In the genomic region with DNA sequence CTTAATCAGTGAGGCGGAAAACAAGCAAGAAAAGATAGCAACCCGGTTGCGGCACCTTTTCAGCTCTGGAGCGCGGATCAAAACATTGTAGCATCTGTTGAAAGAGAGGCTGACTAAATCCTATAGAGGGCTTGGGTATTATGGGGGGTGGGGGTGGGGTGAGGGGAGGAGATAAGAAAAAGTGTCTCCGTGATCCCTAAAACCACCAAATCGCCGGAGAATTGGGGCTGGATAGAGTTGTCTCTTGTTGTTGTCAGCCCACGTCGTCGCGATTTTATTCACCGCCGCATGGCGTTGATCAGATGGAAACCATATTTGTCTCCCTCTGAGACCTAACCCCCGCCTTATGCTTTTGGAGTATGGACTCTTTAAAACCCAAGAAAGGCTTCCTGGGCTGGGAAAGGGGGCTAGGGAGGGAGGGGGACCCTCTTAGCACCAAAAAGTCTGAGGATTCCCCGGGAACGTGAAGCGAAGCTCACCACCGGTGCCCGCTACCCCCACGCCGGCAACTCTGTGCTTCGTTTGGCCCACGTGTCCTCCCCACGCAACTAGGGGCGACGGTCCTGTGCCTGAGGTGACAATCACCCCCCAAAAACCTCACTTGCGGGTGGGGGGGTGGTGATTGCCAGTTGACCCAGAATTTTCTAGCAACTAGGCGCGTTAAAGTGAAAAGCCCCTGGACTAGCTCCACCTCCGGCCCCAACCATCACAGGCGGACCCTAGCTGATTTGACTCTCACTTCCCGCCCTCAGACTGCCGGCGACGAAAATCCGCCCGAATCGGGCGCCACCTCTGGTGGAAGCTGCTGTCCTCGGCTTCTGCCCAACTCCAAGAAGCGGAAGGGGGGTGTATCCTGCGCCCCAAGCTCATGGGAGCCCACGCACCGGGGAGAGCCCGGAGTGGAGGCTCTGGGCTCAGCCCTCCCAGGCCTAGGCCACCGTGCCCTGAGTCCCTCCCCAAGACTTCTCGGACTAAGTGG, we compare ENCODE assay signal across 11 cellular contexts. TPM values are rescaled to one million over a fixed set of nuclear protein-coding genes. Genes with fewer than 3 reads are reported as not detected.
A peak's percentile ranks its signal among the peaks of the same experiment; 100 is the strongest.
DNase-seq lines count a peak whose midpoint lies in the region; ATAC-seq and TF ChIP-seq lines count a peak whose summit lies in the region.
"Had no signal": no experiment of that assay in that cellular context is flagged by ENCODE, and none has a peak within 500 bp of the region (broad histone marks: within the 10 kb centered on the region; RNA-seq: fewer than 3 reads in every experiment).

No MANE protein-coding gene starts in this region.

- CTCF ChIA-PET in CD4-positive, alpha-beta T cell (lab: Charles Lee) = no interaction called here
- CTCF ChIA-PET in Calu3 (lab: Charles Lee) = no interaction called here

- POLR2A ChIA-PET in CD4-positive, alpha-beta T cell (lab: Charles Lee) = no interaction called here

- BruUV-seq in Calu3 (replicated peaks; lab: Mats Ljungman, UMichigan) = no TSS peak

- H3K4me1 ChIP-seq in ascending aorta (peaks cover 2 to 6% of the 10 kb centered on the region in 2 donors), lower lobe of right lung (peaks cover 8% of the 10 kb centered on the region)

- H3K27ac Mint-ChIP-seq in CD4-positive, alpha-beta T cell = no peak overlapping the region
- H3K27ac Mint-ChIP-seq in Calu3 (ENCODE audit: unreplicated experiment) = no peak overlapping the region
- H3K27ac Mint-ChIP-seq: activated T-helper 2 cell treated with anti-CD3 and anti-CD28 coated beads, Interferon-gamma antibody, Interleukin-2, Interleukin-4, amounts not matched to agents 10 μg/mL and 5 μg/mL and 100 μg/mL, durations not matched to agents 14 hours and 24 hours and 36 hours; natural killer cell treated with Interleukin-12 subunit alpha and Interleukin-12 subunit beta and Interleukin-15 and Interleukin-18, amount 100 ng/mL, for 72 hours had no signal

- H3K9me3 ChIP-seq in CD4-positive, alpha-beta T cell (ENCODE audit: control insufficient read depth, low read length) = peaks cover 23% of the 10 kb centered on the region
- H3K9me3 ChIP-seq in ascending aorta = no peaks in the 10 kb centered on the region
- H3K9me3 ChIP-seq in lower lobe of right lung = no peaks in the 10 kb centered on the region

- H3K36me3 ChIP-seq in ascending aorta (no peaks in the 10 kb centered on the region), lower lobe of right lung (no peaks in the 10 kb centered on the region)

- peaks cover 89% of the 10 kb centered on the region for H3K27me3 ChIP-seq in CD4-positive, alpha-beta T cell (ENCODE audit: control insufficient read depth, insufficient read depth, low read length)
- H3K27me3 ChIP-seq in ascending aorta (peaks cover 36% of the 10 kb centered on the region), lower lobe of right lung (ENCODE audit: low read depth) (peaks cover 85% of the 10 kb centered on the region)

- ATAC-seq in CD4-positive, alpha-beta T cell (ENCODE audit: poor library complexity) = no peak
- ATAC-seq in GM21529 (IDR thresholded peaks at IDR 0.05; ENCODE audit: unreplicated experiment) (peak; percentile 57), lower lobe of right lung (peak; percentile 11 to 37), HG02588 (IDR thresholded peaks at IDR 0.05; ENCODE audit: unreplicated experiment) (no peak), HG03196 (IDR thresholded peaks at IDR 0.05; ENCODE audit: unreplicated experiment) (no peak)

- H3K4me3 Mint-ChIP-seq in CD4-positive, alpha-beta T cell = peak overlapping the region; percentile 1
- no peak overlapping the region for H3K4me3 Mint-ChIP-seq in Calu3 (ENCODE audit: low read depth, unreplicated experiment)
- H3K4me3 Mint-ChIP-seq: natural killer cell treated with Interleukin-12 subunit alpha and Interleukin-12 subunit beta and Interleukin-15 and Interleukin-18, amount 100 ng/mL, for 72 hours had no signal

- H3K36me3 Mint-ChIP-seq in CD4-positive, alpha-beta T cell (ENCODE audit: low read depth) = peaks cover 1% of the 10 kb centered on the region
- H3K36me3 Mint-ChIP-seq in Calu3 (ENCODE audit: insufficient read depth, unreplicated experiment) = no peaks in the 10 kb centered on the region

- H3K4me3 ChIP-seq in ascending aorta (peak overlapping the region; percentile 8 to 36), lower lobe of right lung (no peak overlapping the region)

- no peak for DNase-seq in CD4-positive, alpha-beta T cell
- DNase-seq in ascending aorta (ENCODE audit: low spot score in 2 of 2) (no peak), lower lobe of right lung (no peak), Calu3 (no peak), mucosa of gallbladder (ENCODE audit: low spot score) (no peak)
- DNase-seq: NCI-H1417 had no signal

- peaks cover 2% of the 10 kb centered on the region for H3K9me3 Mint-ChIP-seq in CD4-positive, alpha-beta T cell
- peaks cover 2% of the 10 kb centered on the region for H3K9me3 Mint-ChIP-seq in Calu3 (ENCODE audit: low read depth, unreplicated experiment)
- H3K9me3 Mint-ChIP-seq: activated T-helper 2 cell treated with anti-CD3 and anti-CD28 coated beads, Interferon-gamma antibody, Interleukin-2, Interleukin-4, amounts not matched to agents 10 μg/mL and 5 μg/mL and 100 μg/mL, durations not matched to agents 14 hours and 24 hours and 36 hours had no signal

- TF ChIP-seq CTCF in CD4-positive, alpha-beta T cell (IDR thresholded peaks at IDR 0.05) = no peak
- TF ChIP-seq CTCF in ascending aorta (IDR thresholded peaks at IDR 0.05) (peak in 1 of 3 experiments; percentile 8), lower lobe of right lung (IDR thresholded peaks at IDR 0.05) (no peak), Calu3 (IDR thresholded peaks at IDR 0.05; ENCODE audit: unreplicated experiment) (no peak)

- peaks cover 95% of the 10 kb centered on the region for H3K27me3 Mint-ChIP-seq in CD4-positive, alpha-beta T cell
- H3K27me3 Mint-ChIP-seq in Calu3 (ENCODE audit: unreplicated experiment) = peaks cover 36% of the 10 kb centered on the region

- no peak overlapping the region for H3K27ac ChIP-seq in CD4-positive, alpha-beta T cell (ENCODE audit: low read depth, low read length)
- H3K27ac ChIP-seq in ascending aorta = no peak overlapping the region
- no peak overlapping the region for H3K27ac ChIP-seq in lower lobe of right lung

- intact Hi-C loops in CD4-positive, alpha-beta T cell (cut with DNase I, micrococcal nuclease) = no loop called here
- intact Hi-C loops in ascending aorta (cut with DNase I) (no loop called here), lower lobe of right lung (cut with DNase I) (no loop called here), Calu3 (cut with micrococcal nuclease; ENCODE audit: unreplicated experiment) (no loop called here)

- peaks cover 26% of the 10 kb centered on the region for H3K4me1 Mint-ChIP-seq in CD4-positive, alpha-beta T cell (ENCODE audit: low read depth)
- no peaks in the 10 kb centered on the region for H3K4me1 Mint-ChIP-seq in Calu3 (ENCODE audit: low read depth, unreplicated experiment)

RNA-seq across cellular contexts. Expression of a gene that starts 12.8 kb away (rescaled TPM):
- not detected for total RNA-seq in CD4-positive, alpha-beta T cell
- total RNA-seq in ascending aorta = not detected
- total RNA-seq in lower lobe of right lung = not detected
- 0.24 and 0.87 TPM in 2 replicates for total RNA-seq in Calu3 (2022)
- 0.03 TPM for total RNA-seq in mucosa of gallbladder
- total RNA-seq: activated T-helper 2 cell treated with anti-CD3 and anti-CD28 coated beads, Interferon-gamma antibody, Interleukin-2, Interleukin-4, amounts not matched to agents 10 μg/mL and 5 μg/mL and 100 μg/mL, durations not matched to agents 14 hours and 24 hours and 36 hours; natural killer cell treated with Interleukin-12 subunit alpha and Interleukin-12 subunit beta and Interleukin-15 and Interleukin-18, amount 100 ng/mL, for 72 hours had no signal

Comparison
In these comparisons a context has a peak if more than half of its experiments do, and no peak if none do; other contexts are left out.
1. ATAC-seq: peak in GM21529 (single experiment) and lower lobe of right lung (2 of 2); none in CD4-positive, alpha-beta T cell (single experiment), HG02588 (single experiment) and HG03196 (single experiment).